Comparison of ENCODE assay signal across 1 cellular context in the genomic region with DNA sequence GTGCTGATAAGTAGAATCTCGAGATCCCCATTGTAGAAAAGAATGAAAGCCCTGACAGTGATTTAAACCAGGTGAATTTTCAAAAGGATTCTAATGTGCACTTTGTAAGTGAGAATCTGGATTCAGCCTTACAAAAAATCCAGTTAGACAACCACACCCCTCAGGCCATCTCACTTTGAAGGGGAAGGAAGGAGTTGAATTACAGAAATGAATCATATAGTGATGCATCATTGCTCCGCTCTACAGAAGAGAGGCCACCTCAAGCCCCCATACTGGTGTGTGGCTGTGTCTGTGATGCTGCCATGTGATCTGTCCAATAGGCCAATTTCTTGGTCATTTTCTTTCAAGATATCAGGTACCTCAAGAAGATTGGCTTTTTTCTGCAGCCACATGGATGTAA.
TF ChIP-seq lines count a peak whose summit lies in the region.

No MANE protein-coding gene starts in this region.

TF ChIP-seq in HCT116, 20 proteins besides CTCF, POLR2A, EP300 and RAD21 (continued from another document):
- TF ChIP-seq, protein P1, sequence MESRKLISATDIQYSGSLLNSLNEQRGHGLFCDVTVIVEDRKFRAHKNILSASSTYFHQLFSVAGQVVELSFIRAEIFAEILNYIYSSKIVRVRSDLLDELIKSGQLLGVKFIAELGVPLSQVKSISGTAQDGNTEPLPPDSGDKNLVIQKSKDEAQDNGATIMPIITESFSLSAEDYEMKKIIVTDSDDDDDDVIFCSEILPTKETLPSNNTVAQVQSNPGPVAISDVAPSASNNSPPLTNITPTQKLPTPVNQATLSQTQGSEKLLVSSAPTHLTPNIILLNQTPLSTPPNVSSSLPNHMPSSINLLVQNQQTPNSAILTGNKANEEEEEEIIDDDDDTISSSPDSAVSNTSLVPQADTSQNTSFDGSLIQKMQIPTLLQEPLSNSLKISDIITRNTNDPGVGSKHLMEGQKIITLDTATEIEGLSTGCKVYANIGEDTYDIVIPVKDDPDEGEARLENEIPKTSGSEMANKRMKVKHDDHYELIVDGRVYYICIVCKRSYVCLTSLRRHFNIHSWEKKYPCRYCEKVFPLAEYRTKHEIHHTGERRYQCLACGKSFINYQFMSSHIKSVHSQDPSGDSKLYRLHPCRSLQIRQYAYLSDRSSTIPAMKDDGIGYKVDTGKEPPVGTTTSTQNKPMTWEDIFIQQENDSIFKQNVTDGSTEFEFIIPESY (IDR thresholded peaks at IDR 0.05; ENCODE audit: extremely low read depth, insufficient replicate concordance, low read length): no peak
- no peak for TF ChIP-seq EZH2phosphoT487 (IDR thresholded peaks at IDR 0.05; ENCODE audit: borderline replicate concordance)
- TF ChIP-seq, protein P2, sequence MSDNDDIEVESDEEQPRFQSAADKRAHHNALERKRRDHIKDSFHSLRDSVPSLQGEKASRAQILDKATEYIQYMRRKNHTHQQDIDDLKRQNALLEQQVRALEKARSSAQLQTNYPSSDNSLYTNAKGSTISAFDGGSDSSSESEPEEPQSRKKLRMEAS (IDR thresholded peaks at IDR 0.05): peak; percentile 54; the same call in 1 of the 2 replicates
- peak; percentile 89 for TF ChIP-seq CBX3 (IDR thresholded peaks at IDR 0.05; ENCODE audit: low read depth)
- TF ChIP-seq TCF7L2 (IDR thresholded peaks at IDR 0.05; ENCODE audit: borderline replicate concordance, extremely low read depth, insufficient read depth, insufficient read length): peak; percentile 38
- TF ChIP-seq, protein P3, sequence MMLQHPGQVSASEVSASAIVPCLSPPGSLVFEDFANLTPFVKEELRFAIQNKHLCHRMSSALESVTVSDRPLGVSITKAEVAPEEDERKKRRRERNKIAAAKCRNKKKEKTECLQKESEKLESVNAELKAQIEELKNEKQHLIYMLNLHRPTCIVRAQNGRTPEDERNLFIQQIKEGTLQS (IDR thresholded peaks at IDR 0.05): no peak
- TF ChIP-seq SP1 (IDR thresholded peaks at IDR 0.05; ENCODE audit: low read depth): peak; percentile 86
- 0 out of 2 replicates have a peak, but pooled peaks have one; percentile 22 for TF ChIP-seq CEBPB (IDR thresholded peaks at IDR 0.05; ENCODE audit: low read depth)
- no peak for TF ChIP-seq EZH2 (IDR thresholded peaks at IDR 0.05)
- TF ChIP-seq ZFX (IDR thresholded peaks at IDR 0.05): no peak
- TF ChIP-seq ELF1 (IDR thresholded peaks at IDR 0.05; ENCODE audit: borderline replicate concordance, low read depth): no peak
- no peak for TF ChIP-seq SIN3A (IDR thresholded peaks at IDR 0.05; ENCODE audit: low read depth)
- TF ChIP-seq, protein P4, sequence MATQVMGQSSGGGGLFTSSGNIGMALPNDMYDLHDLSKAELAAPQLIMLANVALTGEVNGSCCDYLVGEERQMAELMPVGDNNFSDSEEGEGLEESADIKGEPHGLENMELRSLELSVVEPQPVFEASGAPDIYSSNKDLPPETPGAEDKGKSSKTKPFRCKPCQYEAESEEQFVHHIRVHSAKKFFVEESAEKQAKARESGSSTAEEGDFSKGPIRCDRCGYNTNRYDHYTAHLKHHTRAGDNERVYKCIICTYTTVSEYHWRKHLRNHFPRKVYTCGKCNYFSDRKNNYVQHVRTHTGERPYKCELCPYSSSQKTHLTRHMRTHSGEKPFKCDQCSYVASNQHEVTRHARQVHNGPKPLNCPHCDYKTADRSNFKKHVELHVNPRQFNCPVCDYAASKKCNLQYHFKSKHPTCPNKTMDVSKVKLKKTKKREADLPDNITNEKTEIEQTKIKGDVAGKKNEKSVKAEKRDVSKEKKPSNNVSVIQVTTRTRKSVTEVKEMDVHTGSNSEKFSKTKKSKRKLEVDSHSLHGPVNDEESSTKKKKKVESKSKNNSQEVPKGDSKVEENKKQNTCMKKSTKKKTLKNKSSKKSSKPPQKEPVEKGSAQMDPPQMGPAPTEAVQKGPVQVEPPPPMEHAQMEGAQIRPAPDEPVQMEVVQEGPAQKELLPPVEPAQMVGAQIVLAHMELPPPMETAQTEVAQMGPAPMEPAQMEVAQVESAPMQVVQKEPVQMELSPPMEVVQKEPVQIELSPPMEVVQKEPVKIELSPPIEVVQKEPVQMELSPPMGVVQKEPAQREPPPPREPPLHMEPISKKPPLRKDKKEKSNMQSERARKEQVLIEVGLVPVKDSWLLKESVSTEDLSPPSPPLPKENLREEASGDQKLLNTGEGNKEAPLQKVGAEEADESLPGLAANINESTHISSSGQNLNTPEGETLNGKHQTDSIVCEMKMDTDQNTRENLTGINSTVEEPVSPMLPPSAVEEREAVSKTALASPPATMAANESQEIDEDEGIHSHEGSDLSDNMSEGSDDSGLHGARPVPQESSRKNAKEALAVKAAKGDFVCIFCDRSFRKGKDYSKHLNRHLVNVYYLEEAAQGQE (IDR thresholded peaks at IDR 0.05; ENCODE audit: low read depth): no peak
- no peak for TF ChIP-seq YY1 (IDR thresholded peaks at IDR 0.05; ENCODE audit: extremely low read depth, insufficient replicate concordance, low read depth, low read length)
- peak; percentile 49; the same call in 1 of the 2 replicates for TF ChIP-seq SRF (IDR thresholded peaks at IDR 0.05; ENCODE audit: low read depth)
